In genomic region chr22:36376265-36376664, GRCh38 we compare ENCODE assay signal across 13 cellular contexts. TPM values are rescaled to one million over a fixed set of nuclear protein-coding genes. Genes with fewer than 3 reads are reported as not detected.
DNase-seq lines count a peak whose midpoint lies in the region; ATAC-seq, FAIRE-seq and TF ChIP-seq lines count a peak whose summit lies in the region.
"Had no signal": no experiment of that assay in that cellular context is flagged by ENCODE, and none has a peak within 500 bp of the region (broad histone marks: within the 10 kb centered on the region; RNA-seq: fewer than 3 reads in every experiment).

No MANE protein-coding gene starts in this region.

- H3K79me2 ChIP-seq in HepG2 (ENCODE audit: insufficient read depth, low read length) = peaks cover 91% of the 10 kb centered on the region

- no peak for DNase-seq in right lobe of liver
- DNase-seq in HepG2 (ENCODE audit: low spot score) = no peak
- no peak for DNase-seq in ascending aorta (ENCODE audit: low spot score in 2 of 2)
- no peak for DNase-seq in nephron progenitor cell
- no peak for DNase-seq in vagina (ENCODE audit: extremely low spot score in 2 of 2)
- DNase-seq in NCI-H146 treated with DMSO at 0.1 percent for 48 hours (lab: John Stamatoyannopoulos, UW; ENCODE audit: unreplicated experiment) = no peak
- DNase-seq in SKM-1 (lab: John Stamatoyannopoulos, UW; ENCODE audit: unreplicated experiment) = no peak
- DNase-seq in activated CD8-positive, alpha-beta memory T cell treated with anti-CD3 and anti-CD28 coated beads, Interleukin-2, amount 50 U/mL, for 48 hours = no peak
- DNase-seq: activated gamma-delta T cell; NCI-H526 treated with DMSO at 0.1 percent for 48 hours; stimulated activated CD4-positive, alpha-beta T cell treated with anti-CD3 and anti-CD28 coated beads, Interleukin-4, amount 100 ng/mL, for 1 hour; T1000 had no signal

- peaks cover 63% of the 10 kb centered on the region for H3K4me1 Mint-ChIP-seq in nephron progenitor cell

- H3K9ac ChIP-seq in HepG2 (ENCODE audit: insufficient read depth, low read depth, low read length) = no peak overlapping the region
- H3K9ac ChIP-seq: neural progenitor cell had no signal

- H3K27ac ChIP-seq in right lobe of liver = peak overlapping the region; percentile 9 to 50 (median 36)
- no peak overlapping the region for H3K27ac ChIP-seq in HepG2 (ENCODE audit: extremely low read length, insufficient read depth, low read length)
- H3K27ac ChIP-seq in ascending aorta = peak overlapping the region; percentile 70 to 99
- peak overlapping the region; percentile 99 for H3K27ac ChIP-seq in vagina
- H3K27ac ChIP-seq: neural progenitor cell had no signal

- no peak for FAIRE-seq in HepG2 (lab: Jason Lieb, UNC)

- 75% methylated on average over 2 of the region's 3 CpGs for WGBS in right lobe of liver (ENCODE audit: insufficient coverage, low coverage, low lambda C conversion rate, missing lambda C conversion rate)
- 93% methylated on average over 3 of the region's 3 CpGs for WGBS in HepG2 (ENCODE audit: low lambda C conversion rate)

- no peak overlapping the region for H2AFZ ChIP-seq in HepG2 (ENCODE audit: low read length)
- H2AFZ ChIP-seq: neural progenitor cell had no signal

- in situ Hi-C loops in HepG2 (cut with HindIII; ENCODE audit: extremely low pct_ligation_motif_present, low pct_unique_long_range_greater_than_20kb) = no loop called here

- H3K9me3 ChIP-seq in right lobe of liver (no peaks in the 10 kb centered on the region), HepG2 (ENCODE audit: low read length) (no peaks in the 10 kb centered on the region), ascending aorta (no peaks in the 10 kb centered on the region), vagina (no peaks in the 10 kb centered on the region)

- intact Hi-C loops in right lobe of liver (cut with DNase I) (loop anchor here in 1 of 2 donors (10.0 kb wide), 1 partner anchor 99 kb away; no protein-coding TSS in a partner anchor), HepG2 (cut with micrococcal nuclease; ENCODE audit: unreplicated experiment) (no loop called here), ascending aorta (cut with DNase I) (no loop called here), vagina (cut with DNase I) (loop anchor here (5.0 kb wide), 1 partner anchor 54 kb away; no protein-coding TSS in a partner anchor)

- H4K20me1 ChIP-seq in HepG2 (ENCODE audit: insufficient read depth, low read length) = peaks cover 42% of the 10 kb centered on the region

- H3K27ac Mint-ChIP-seq in nephron progenitor cell = peak overlapping the region; percentile 54
- H3K27ac Mint-ChIP-seq: neural progenitor cell had no signal

- ATAC-seq in right lobe of liver = no peak
- ATAC-seq in HepG2 = no peak

- H3K36me3 ChIP-seq in right lobe of liver = peaks cover 0 to 3% (median 0%) of the 10 kb centered on the region in 4 donors
- H3K36me3 ChIP-seq in HepG2 (replicated peaks in 1 of 2; ENCODE audit: control insufficient read depth in 1 of 2, insufficient read depth in 2 of 2, low read length in 2 of 2) = peaks cover 9 to 27% of the 10 kb centered on the region in 2 experiments
- peaks cover 14 to 26% of the 10 kb centered on the region in 2 donors for H3K36me3 ChIP-seq in ascending aorta
- no peaks in the 10 kb centered on the region for H3K36me3 ChIP-seq in vagina
- H3K36me3 ChIP-seq: neural progenitor cell had no signal

- TF ChIP-seq CTCF in right lobe of liver (IDR thresholded peaks at IDR 0.05) (no peak), HepG2 (CRISPR knock-in tag; IDR thresholded peaks at IDR 0.05) (no peak), ascending aorta (IDR thresholded peaks at IDR 0.05) (no peak), nephron progenitor cell (IDR thresholded peaks at IDR 0.05) (no peak), vagina (IDR thresholded peaks at IDR 0.05) (no peak)

- TF ChIP-seq EP300 in HepG2 (IDR thresholded peaks at IDR 0.05; ENCODE audit: low read depth in 2 of 2, low read length in 2 of 2) (no peak), HepG2 (CRISPR knock-in tag; IDR thresholded peaks at IDR 0.05; ENCODE audit: borderline replicate concordance) (no peak)

- peaks cover 21% of the 10 kb centered on the region for H3K36me3 Mint-ChIP-seq in nephron progenitor cell (ENCODE audit: low read depth)

- H3K9me3 Mint-ChIP-seq in nephron progenitor cell = no peaks in the 10 kb centered on the region
- H3K9me3 Mint-ChIP-seq: neural progenitor cell had no signal

- no peaks in the 10 kb centered on the region for H3K27me3 ChIP-seq in right lobe of liver
- H3K27me3 ChIP-seq in HepG2 (ENCODE audit: control insufficient read depth in 1 of 2, insufficient read depth in 2 of 2, low read length in 2 of 2) = no peaks in the 10 kb centered on the region
- H3K27me3 ChIP-seq in ascending aorta = no peaks in the 10 kb centered on the region
- no peaks in the 10 kb centered on the region for H3K27me3 ChIP-seq in vagina
- H3K27me3 ChIP-seq: neural progenitor cell had no signal

- CTCF ChIA-PET in HepG2 (lab: Yijun Ruan, JAX; ENCODE audit: low intra/inter-chr PET ratio, low total read pairs) = no interaction called here

- H3K27me3 Mint-ChIP-seq in nephron progenitor cell (ENCODE audit: low read depth, poor library complexity) = no peaks in the 10 kb centered on the region

- TF ChIP-seq RAD21 in HepG2 (CRISPR knock-in tag; IDR thresholded peaks at IDR 0.05) = no peak

- BruUV-seq in HepG2 (replicated peaks; lab: Mats Ljungman, UMichigan) = no TSS peak

- H3K4me1 ChIP-seq in right lobe of liver = peaks cover 0 to 76% (median 33%) of the 10 kb centered on the region in 4 donors
- H3K4me1 ChIP-seq in HepG2 (ENCODE audit: insufficient read depth, low read length) = peaks cover 40% of the 10 kb centered on the region
- peaks cover 70 to 97% of the 10 kb centered on the region in 2 donors for H3K4me1 ChIP-seq in ascending aorta
- peaks cover 100% of the 10 kb centered on the region for H3K4me1 ChIP-seq in vagina

- H3K4me3 Mint-ChIP-seq in nephron progenitor cell = no peak overlapping the region
- H3K4me3 Mint-ChIP-seq: neural progenitor cell had no signal

- H3K4me2 ChIP-seq in HepG2 (ENCODE audit: low read depth, low read length) = no peak overlapping the region
- H3K4me2 ChIP-seq: neural progenitor cell had no signal

- H3K4me3 ChIP-seq in right lobe of liver = no peak overlapping the region
- H3K4me3 ChIP-seq in HepG2 (replicated peaks in 1 of 3; ENCODE audit: insufficient read depth in 1 of 3, low read depth in 2 of 3, low read length in 3 of 3) = no peak overlapping the region
- H3K4me3 ChIP-seq in ascending aorta = peak overlapping the region; percentile 7 to 92
- no peak overlapping the region for H3K4me3 ChIP-seq in vagina
- H3K4me3 ChIP-seq: neural progenitor cell had no signal

- TF ChIP-seq POLR2A in right lobe of liver (IDR thresholded peaks at IDR 0.05) = no peak
- TF ChIP-seq POLR2A in HepG2 (IDR thresholded peaks at IDR 0.05; ENCODE audit: insufficient read depth in 1 of 2, low read depth in 2 of 2, low read length in 2 of 2) = no peak
- no peak for TF ChIP-seq POLR2A in vagina (IDR thresholded peaks at IDR 0.05)

- POLR2A ChIA-PET in HepG2 (lab: Yijun Ruan, JAX) = interaction anchor here (1.2 kb wide), 1 partner anchor 33 kb away, joined by 3 read pairs; no protein-coding TSS in a partner anchor

TF ChIP-seq in HepG2, 621 proteins besides CTCF, POLR2A, EP300 and RAD21 (continues in another document):
- no peak for TF ChIP-seq ZNF558 (CRISPR knock-in tag; IDR thresholded peaks at IDR 0.05; ENCODE audit: borderline replicate concordance)
- TF ChIP-seq ZNF546 (CRISPR knock-in tag; conservative IDR thresholded peaks at IDR 0.05) = no peak

RNA-seq across cellular contexts. Expression of gene MYH9, which starts 11.5 kb away (rescaled TPM):
- 100 to 1,000 TPM; 168 to 435 (median 222) TPM for total RNA-seq in right lobe of liver
- 98.5 and 125 TPM in 2 replicates for total RNA-seq in HepG2 (2016; rRNA removed; fragmentation: Illumina TruSeq; extraction: Trizol)
- 28.5 and 28.7 TPM in 2 replicates for total RNA-seq in HepG2 (2016; cell fraction: cytosol; rRNA removed; fragmentation: Illumina TruSeq; extraction: Trizol; ENCODE audit: low read depth)
- total RNA-seq in HepG2 (2016; cell fraction: insoluble cytoplasmic fraction; rRNA removed; fragmentation: Illumina TruSeq; extraction: Trizol) = 92.9 and 102 TPM in 2 replicates
- 39.3 and 47.1 TPM in 2 replicates for total RNA-seq in HepG2 (2016; cell fraction: membrane; rRNA removed; fragmentation: Illumina TruSeq; extraction: Trizol)
- 73.0 and 81.6 TPM in 2 replicates for total RNA-seq in HepG2 (2016; cell fraction: nucleus; rRNA removed; fragmentation: Illumina TruSeq; extraction: Trizol)
- 50.7 and 60.6 TPM in 2 replicates for polyA plus RNA-seq in HepG2 (2011; rRNA removed)
- 31.6 and 39.3 TPM in 2 replicates for polyA plus RNA-seq in HepG2 (2011; cell fraction: cytosol; rRNA removed)
- 68.4 and 91.3 TPM in 2 replicates for polyA plus RNA-seq in HepG2 (2011; cell fraction: nucleus; rRNA removed)
- polyA plus RNA-seq in HepG2 (2012) = 88.3 and 93.4 TPM in 2 replicates
- polyA plus RNA-seq in HepG2 (2016; cell fraction: cytosol; fragmentation: Illumina TruSeq; extraction: Trizol; ENCODE audit: low read depth) = 3.6 and 4.2 TPM in 2 replicates
- polyA plus RNA-seq in HepG2 (2016; cell fraction: insoluble cytoplasmic fraction; fragmentation: Illumina TruSeq; extraction: Trizol; ENCODE audit: low read depth) = 72.0 and 110 TPM in 2 replicates
- polyA plus RNA-seq in HepG2 (2016; cell fraction: membrane; fragmentation: Illumina TruSeq; extraction: Trizol; ENCODE audit: low read depth) = 8.1 and 11.6 TPM in 2 replicates
- polyA plus RNA-seq in HepG2 (2016; cell fraction: nucleus; fragmentation: Illumina TruSeq; extraction: Trizol; ENCODE audit: insufficient read depth, low read depth) = 106 and 113 TPM in 2 replicates
- 124 and 180 TPM in 2 replicates for polyA minus RNA-seq in HepG2 (2011; rRNA and poly(A)+ RNA removed; ENCODE audit: low replicate concordance)
- polyA minus RNA-seq in HepG2 (2011; cell fraction: cytosol; rRNA and poly(A)+ RNA removed) = 125 and 176 TPM in 2 replicates
- polyA minus RNA-seq in HepG2 (2011; cell fraction: nucleus; rRNA and poly(A)+ RNA removed) = 61.9 and 97.5 TPM in 2 replicates
- total RNA-seq in ascending aorta = 1,114 TPM
- 333 TPM for total RNA-seq in vagina

Comparison
In these comparisons a context has a peak if more than half of its experiments do, and no peak if none do; other contexts are left out.
1. H3K4me3 ChIP-seq: peak in ascending aorta (2 of 2); none in right lobe of liver (0 of 3), HepG2 (0 of 3) and vagina (0 of 2).